ENCODE assay signal across 1 cellular context in the genomic region with DNA sequence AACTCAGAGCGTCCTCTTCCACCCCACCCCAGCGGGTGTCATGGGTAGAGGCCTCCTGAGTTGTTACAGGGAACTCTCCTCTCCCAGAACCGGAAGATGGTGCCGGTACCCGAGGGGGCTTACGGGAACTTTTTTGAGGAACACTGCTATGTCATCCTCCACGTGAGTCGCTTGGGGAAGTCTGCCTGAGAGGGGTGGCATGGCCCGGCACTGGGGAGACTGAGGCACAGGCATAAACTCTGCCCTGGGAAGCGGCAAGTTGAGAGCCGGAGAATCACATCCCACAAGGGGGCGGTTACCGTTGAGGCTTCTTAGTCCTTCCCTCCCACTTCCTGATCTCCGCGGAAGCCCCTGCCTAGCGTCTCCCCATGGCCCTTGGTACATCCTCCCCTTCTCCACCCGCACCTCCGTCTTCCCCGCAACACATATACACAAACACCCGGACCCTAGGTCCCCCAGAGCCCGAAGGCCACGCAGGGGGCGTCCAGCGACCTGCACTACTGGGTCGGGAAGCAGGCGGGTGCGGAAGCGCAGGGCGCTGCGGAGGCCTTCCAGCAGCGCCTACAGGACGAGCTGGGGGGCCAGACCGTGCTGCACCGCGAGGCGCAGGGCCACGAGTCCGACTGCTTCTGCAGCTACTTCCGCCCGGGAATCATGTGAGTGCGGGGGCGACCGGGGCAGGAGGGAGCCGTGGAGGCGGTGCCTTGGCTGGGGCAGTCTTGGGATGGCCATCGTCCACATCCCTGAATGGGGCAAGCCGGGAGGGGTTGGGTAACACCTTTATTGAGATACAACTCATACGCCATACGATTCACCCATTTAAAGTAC.
TF ChIP-seq lines count a peak whose summit lies in the region.

No MANE protein-coding gene starts in this region.

TF ChIP-seq in K562, 482 proteins besides CTCF, POLR2A, EP300 and RAD21 (continued from another document and continues in another):
- TF ChIP-seq, protein P1, sequence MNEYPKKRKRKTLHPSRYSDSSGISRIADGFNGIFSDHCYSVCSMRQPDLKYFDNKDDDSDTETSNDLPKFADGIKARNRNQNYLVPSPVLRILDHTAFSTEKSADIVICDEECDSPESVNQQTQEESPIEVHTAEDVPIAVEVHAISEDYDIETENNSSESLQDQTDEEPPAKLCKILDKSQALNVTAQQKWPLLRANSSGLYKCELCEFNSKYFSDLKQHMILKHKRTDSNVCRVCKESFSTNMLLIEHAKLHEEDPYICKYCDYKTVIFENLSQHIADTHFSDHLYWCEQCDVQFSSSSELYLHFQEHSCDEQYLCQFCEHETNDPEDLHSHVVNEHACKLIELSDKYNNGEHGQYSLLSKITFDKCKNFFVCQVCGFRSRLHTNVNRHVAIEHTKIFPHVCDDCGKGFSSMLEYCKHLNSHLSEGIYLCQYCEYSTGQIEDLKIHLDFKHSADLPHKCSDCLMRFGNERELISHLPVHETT (CRISPR knock-in tag; conservative IDR thresholded peaks at IDR 0.05 in 1 of 2, IDR thresholded peaks at IDR 0.05 in 1 of 2): peak in 1 of 2 experiments; percentile 81; a peak in 2 of 4 replicates
- 0 out of 2 replicates have a peak, but pooled peaks have one; percentile 7 for TF ChIP-seq MTF1 (CRISPR knock-in tag; IDR thresholded peaks at IDR 0.05; ENCODE audit: borderline replicate concordance)
- peak; percentile 60 for TF ChIP-seq TFE3 (CRISPR knock-in tag; IDR thresholded peaks at IDR 0.05)
- TF ChIP-seq ZNF76 (CRISPR knock-in tag; IDR thresholded peaks at IDR 0.05; ENCODE audit: borderline replicate concordance): peak; percentile 66; the same call in 1 of the 2 replicates
- no peak for TF ChIP-seq CHAMP1 (IDR thresholded peaks at IDR 0.05)
- 0 out of 2 replicates have a peak, but pooled peaks have one; percentile 69 for TF ChIP-seq ZNF282 (CRISPR knock-in tag; IDR thresholded peaks at IDR 0.05)
- TF ChIP-seq RERE (CRISPR knock-in tag; IDR thresholded peaks at IDR 0.05; ENCODE audit: borderline replicate concordance): peak; percentile 83; the same call in 1 of the 2 replicates
- TF ChIP-seq MTA3 (IDR thresholded peaks at IDR 0.05; ENCODE audit: borderline replicate concordance): peak; percentile 95
- peak in 1 of 2 experiments; percentile 68; a peak in 1 of 4 replicates for TF ChIP-seq FOXA3 (CRISPR knock-in tag; conservative IDR thresholded peaks at IDR 0.05 in 1 of 2, IDR thresholded peaks at IDR 0.05 in 1 of 2)
- TF ChIP-seq GTF2A2 (tag; IDR thresholded peaks at IDR 0.05): peak; percentile 44; the same call in 1 of the 2 replicates
- peak; percentile 43 for TF ChIP-seq PYGO2 (tag; IDR thresholded peaks at IDR 0.05)
- peak; percentile 83 for TF ChIP-seq ELF4 (CRISPR knock-in tag; IDR thresholded peaks at IDR 0.05)
- TF ChIP-seq HDAC2 (IDR thresholded peaks at IDR 0.05): peak; percentile 94; the same call in 1 of the 2 replicates
- TF ChIP-seq ZNF12 (CRISPR knock-in tag; IDR thresholded peaks at IDR 0.05): 0 out of 2 replicates have a peak, but pooled peaks have one; percentile 40
- no peak for TF ChIP-seq ATF6 (CRISPR knock-in tag; IDR thresholded peaks at IDR 0.05)
- no peak; the same call in 1 of the 2 replicates for TF ChIP-seq FOSL1 (tag; conservative IDR thresholded peaks at IDR 0.05)
- TF ChIP-seq RFX5 (IDR thresholded peaks at IDR 0.05; ENCODE audit: low read depth, low read length): no peak
- TF ChIP-seq, protein P2, sequence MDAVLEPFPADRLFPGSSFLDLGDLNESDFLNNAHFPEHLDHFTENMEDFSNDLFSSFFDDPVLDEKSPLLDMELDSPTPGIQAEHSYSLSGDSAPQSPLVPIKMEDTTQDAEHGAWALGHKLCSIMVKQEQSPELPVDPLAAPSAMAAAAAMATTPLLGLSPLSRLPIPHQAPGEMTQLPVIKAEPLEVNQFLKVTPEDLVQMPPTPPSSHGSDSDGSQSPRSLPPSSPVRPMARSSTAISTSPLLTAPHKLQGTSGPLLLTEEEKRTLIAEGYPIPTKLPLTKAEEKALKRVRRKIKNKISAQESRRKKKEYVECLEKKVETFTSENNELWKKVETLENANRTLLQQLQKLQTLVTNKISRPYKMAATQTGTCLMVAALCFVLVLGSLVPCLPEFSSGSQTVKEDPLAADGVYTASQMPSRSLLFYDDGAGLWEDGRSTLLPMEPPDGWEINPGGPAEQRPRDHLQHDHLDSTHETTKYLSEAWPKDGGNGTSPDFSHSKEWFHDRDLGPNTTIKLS (IDR thresholded peaks at IDR 0.05; ENCODE audit: borderline replicate concordance, low read depth): peak; percentile 93
- no peak for TF ChIP-seq MCM7 (IDR thresholded peaks at IDR 0.05)
- TF ChIP-seq NFE2 (IDR thresholded peaks at IDR 0.05; ENCODE audit: low read depth): peak; percentile 60
- TF ChIP-seq, protein P3, sequence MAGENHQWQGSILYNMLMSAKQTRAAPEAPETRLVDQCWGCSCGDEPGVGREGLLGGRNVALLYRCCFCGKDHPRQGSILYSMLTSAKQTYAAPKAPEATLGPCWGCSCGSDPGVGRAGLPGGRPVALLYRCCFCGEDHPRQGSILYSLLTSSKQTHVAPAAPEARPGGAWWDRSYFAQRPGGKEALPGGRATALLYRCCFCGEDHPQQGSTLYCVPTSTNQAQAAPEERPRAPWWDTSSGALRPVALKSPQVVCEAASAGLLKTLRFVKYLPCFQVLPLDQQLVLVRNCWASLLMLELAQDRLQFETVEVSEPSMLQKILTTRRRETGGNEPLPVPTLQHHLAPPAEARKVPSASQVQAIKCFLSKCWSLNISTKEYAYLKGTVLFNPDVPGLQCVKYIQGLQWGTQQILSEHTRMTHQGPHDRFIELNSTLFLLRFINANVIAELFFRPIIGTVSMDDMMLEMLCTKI (IDR thresholded peaks at IDR 0.05; ENCODE audit: partially characterized antibody): no peak
- 0 out of 2 replicates have a peak, but pooled peaks have one; percentile 30 for TF ChIP-seq DDX20 (tag; IDR thresholded peaks at IDR 0.05; ENCODE audit: low read depth)
- no peak for TF ChIP-seq NCOA6 (IDR thresholded peaks at IDR 0.05)
- 0 out of 2 replicates have a peak, but pooled peaks have one; percentile 34 for TF ChIP-seq ZNF77 (CRISPR knock-in tag; IDR thresholded peaks at IDR 0.05)
- TF ChIP-seq CHD2 (IDR thresholded peaks at IDR 0.05; ENCODE audit: low read depth, low read length): no peak
- TF ChIP-seq SNIP1 (IDR thresholded peaks at IDR 0.05; ENCODE audit: low read depth): no peak
- no peak for TF ChIP-seq SRSF7 (optimal IDR thresholded peaks at IDR 0.05; ENCODE audit: low read depth, low read length)
- TF ChIP-seq KLF10 (CRISPR knock-in tag; IDR thresholded peaks at IDR 0.05): 0 out of 2 replicates have a peak, but pooled peaks have one; percentile 13
- TF ChIP-seq SETDB1 (IDR thresholded peaks at IDR 0.05; ENCODE audit: low read length): no peak
- peak; percentile 93; the same call in 1 of the 2 replicates for TF ChIP-seq ZNF830 (CRISPR knock-in tag; IDR thresholded peaks at IDR 0.05)
- TF ChIP-seq, protein P4, sequence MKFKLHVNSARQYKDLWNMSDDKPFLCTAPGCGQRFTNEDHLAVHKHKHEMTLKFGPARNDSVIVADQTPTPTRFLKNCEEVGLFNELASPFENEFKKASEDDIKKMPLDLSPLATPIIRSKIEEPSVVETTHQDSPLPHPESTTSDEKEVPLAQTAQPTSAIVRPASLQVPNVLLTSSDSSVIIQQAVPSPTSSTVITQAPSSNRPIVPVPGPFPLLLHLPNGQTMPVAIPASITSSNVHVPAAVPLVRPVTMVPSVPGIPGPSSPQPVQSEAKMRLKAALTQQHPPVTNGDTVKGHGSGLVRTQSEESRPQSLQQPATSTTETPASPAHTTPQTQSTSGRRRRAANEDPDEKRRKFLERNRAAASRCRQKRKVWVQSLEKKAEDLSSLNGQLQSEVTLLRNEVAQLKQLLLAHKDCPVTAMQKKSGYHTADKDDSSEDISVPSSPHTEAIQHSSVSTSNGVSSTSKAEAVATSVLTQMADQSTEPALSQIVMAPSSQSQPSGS (CRISPR knock-in tag; IDR thresholded peaks at IDR 0.05): no peak
- peak; percentile 88 for TF ChIP-seq ELF2 (CRISPR knock-in tag; IDR thresholded peaks at IDR 0.05)
- no peak for TF ChIP-seq SNRNP70 (optimal IDR thresholded peaks at IDR 0.05; ENCODE audit: low read depth, low read length)
- TF ChIP-seq MEF2D (tag; conservative IDR thresholded peaks at IDR 0.05; ENCODE audit: low read depth): no peak
- TF ChIP-seq HEY1 (CRISPR knock-in tag; IDR thresholded peaks at IDR 0.05; ENCODE audit: borderline replicate concordance): no peak
- TF ChIP-seq FOXA1 (IDR thresholded peaks at IDR 0.05; ENCODE audit: borderline replicate concordance): no peak
- TF ChIP-seq HMGN3 (IDR thresholded peaks at IDR 0.05; ENCODE audit: borderline replicate concordance, extremely low read depth, insufficient read length, low read depth, low read length): peak; percentile 98
- 0 out of 2 replicates have a peak, but pooled peaks have one; percentile 78 for TF ChIP-seq HMG20B (CRISPR knock-in tag; IDR thresholded peaks at IDR 0.05)
